ENCODE assay signal across 15 cellular contexts in the genomic region with DNA sequence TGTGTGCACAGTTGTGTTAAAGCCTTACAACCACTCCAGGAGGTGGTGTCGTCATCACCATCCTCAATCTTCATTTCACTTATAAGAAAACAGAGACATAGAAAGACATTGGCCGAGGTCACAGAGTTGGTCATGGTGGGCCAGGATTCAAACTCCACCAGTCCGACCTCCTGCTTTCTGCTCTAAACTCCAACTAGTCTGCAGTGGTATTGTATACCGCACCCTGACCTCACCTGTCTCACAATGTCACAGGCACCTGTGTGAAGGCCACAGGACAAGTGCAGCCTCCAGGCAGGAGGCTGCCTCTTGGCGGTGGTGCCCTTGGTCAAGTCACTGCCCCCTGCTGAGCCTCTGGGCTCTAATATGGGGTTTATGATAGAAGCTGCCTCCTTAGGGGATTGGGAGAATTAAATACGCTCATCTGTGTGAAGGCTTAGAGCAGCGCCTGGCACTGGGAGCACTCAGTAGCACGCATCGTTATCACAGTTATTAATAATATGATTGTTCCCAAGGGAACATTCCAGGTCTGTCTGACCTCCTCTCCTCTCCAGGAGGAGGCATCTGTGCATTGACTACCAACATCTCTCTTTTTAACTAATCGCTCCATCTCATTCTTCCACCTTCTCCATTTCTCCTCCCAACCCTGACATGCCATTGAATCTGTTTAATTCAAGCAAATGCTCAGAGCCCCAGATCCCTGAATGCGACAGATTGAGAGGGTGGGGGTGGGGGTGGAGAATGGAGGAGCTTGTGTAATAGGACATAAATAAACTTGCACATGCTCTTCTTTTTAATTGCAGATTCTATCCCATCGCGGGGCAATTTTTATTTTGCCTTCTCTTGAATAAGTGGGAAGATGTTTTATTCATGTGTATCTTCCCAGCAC.
A peak's percentile ranks its signal among the peaks of the same experiment; 100 is the strongest.
DNase-seq lines count a peak whose midpoint lies in the region; ATAC-seq, FAIRE-seq and TF ChIP-seq lines count a peak whose summit lies in the region.
"Had no signal": no experiment of that assay in that cellular context is flagged by ENCODE, and none has a peak within 500 bp of the region (broad histone marks: within the 10 kb centered on the region; RNA-seq: fewer than 3 reads in every experiment).

No MANE protein-coding gene starts in this region.

- CTCF ChIA-PET in A673 (lab: Charles Lee): no interaction called here
- CTCF ChIA-PET in endothelial cell of umbilical vein (lab: Charles Lee): interaction anchor here (0.9 to 3.5 kb wide), 13 partner anchors 9 to 146 kb away, joined by 3 to 25 read pairs (median 4); no protein-coding TSS in a partner anchor

- H2AFZ ChIP-seq in endothelial cell of umbilical vein (ENCODE audit: low read depth, low read length): no peak overlapping the region

- H3K27me3 ChIP-seq in A673 (replicated peaks; ENCODE audit: insufficient read depth, low read depth, low read length, poor library complexity): no peaks in the 10 kb centered on the region
- H3K27me3 ChIP-seq in endothelial cell of umbilical vein (ENCODE audit: control insufficient read depth in 2 of 2, insufficient read depth in 2 of 2, low read length in 2 of 2): no peaks in the 10 kb centered on the region
- no peaks in the 10 kb centered on the region for H3K27me3 ChIP-seq in aorta (ENCODE audit: control insufficient read depth in 1 of 2, insufficient read depth in 2 of 2, low read length in 1 of 2)
- H3K27me3 ChIP-seq: neutrophil had no signal

- 93 to 95% methylated on average over 13 of the region's 13 CpGs for WGBS in aorta, 2 donors

- H3K36me3 ChIP-seq in A673 (ENCODE audit: insufficient read depth, low read length, poor library complexity, severe bottlenecking) (no peaks in the 10 kb centered on the region), endothelial cell of umbilical vein (ENCODE audit: control insufficient read depth in 2 of 2, extremely low read depth in 1 of 2, insufficient read depth in 2 of 2, low read length in 2 of 2) (no peaks in the 10 kb centered on the region), aorta (ENCODE audit: control insufficient read depth in 1 of 2, insufficient read depth in 2 of 2, low read length in 1 of 2) (no peaks in the 10 kb centered on the region)
- H3K36me3 ChIP-seq: neutrophil had no signal

- TF ChIP-seq CTCF in A673 (conservative IDR thresholded peaks at IDR 0.05; ENCODE audit: low read depth, low read length): 0 out of 2 replicates have a peak, but pooled peaks have one; percentile 27
- peak; percentile 14 to 40 for TF ChIP-seq CTCF in endothelial cell of umbilical vein (IDR thresholded peaks at IDR 0.05; ENCODE audit: extremely low read depth in 1 of 2, insufficient read depth in 1 of 2, low read depth in 1 of 2, low read length in 2 of 2)

- H3K4me1 Mint-ChIP-seq in immature natural killer cell: no peaks in the 10 kb centered on the region
- H3K4me1 Mint-ChIP-seq: activated naive CD8-positive, alpha-beta T cell treated with anti-CD3 and anti-CD28 coated beads, Interleukin-2, amount 50 U/mL, for 24 hours; WTC11 had no signal

- DNase-seq in A673 (ENCODE audit: low spot score) (no peak), NCI-H1694 (lab: John Stamatoyannopoulos, UW) (peak; percentile 53), endothelial cell of umbilical vein (ENCODE audit: low read depth, low spot score) (peak; percentile 26), myocyte (ENCODE audit: low read depth) (peak; percentile 36), aorta (no peak), HuH-7.5 (ENCODE audit: low spot score) (no peak), immature natural killer cell (no peak)
- DNase-seq in activated naive CD4-positive, alpha-beta T cell (lab: John Stamatoyannopoulos, UW): no peak
- DNase-seq: activated naive CD8-positive, alpha-beta T cell treated with anti-CD3 and anti-CD28 coated beads, Interleukin-2, amount 50 U/mL, for 24 hours; NCI-H1105; NCI-H69; SHP77; stimulated activated CD4-positive, alpha-beta T cell treated with anti-CD3 and anti-CD28 coated beads, Interleukin-15, amount 100 ng/mL, for 24 hours had no signal

- H3K9ac ChIP-seq in endothelial cell of umbilical vein (replicated peaks; ENCODE audit: extremely low read depth, insufficient read depth, low read length): no peak overlapping the region

- TF ChIP-seq POLR2A in endothelial cell of umbilical vein (IDR thresholded peaks at IDR 0.05; ENCODE audit: low read depth, low read length): no peak

- H3K27ac Mint-ChIP-seq in immature natural killer cell: no peak overlapping the region
- H3K27ac Mint-ChIP-seq: activated naive CD8-positive, alpha-beta T cell treated with anti-CD3 and anti-CD28 coated beads, Interleukin-2, amount 50 U/mL, for 24 hours; WTC11 had no signal

- no peaks in the 10 kb centered on the region for H4K20me1 ChIP-seq in endothelial cell of umbilical vein (replicated peaks; ENCODE audit: control insufficient read depth, extremely low read depth, insufficient read depth, low read length)

- no peaks in the 10 kb centered on the region for H3K9me3 Mint-ChIP-seq in immature natural killer cell
- H3K9me3 Mint-ChIP-seq: activated naive CD8-positive, alpha-beta T cell treated with anti-CD3 and anti-CD28 coated beads, Interleukin-2, amount 50 U/mL, for 24 hours; WTC11 had no signal

- no peaks in the 10 kb centered on the region for H3K9me1 ChIP-seq in endothelial cell of umbilical vein (replicated peaks; ENCODE audit: control insufficient read depth, extremely low read depth, insufficient read depth, low read length)

- H3K4me3 ChIP-seq in A673 (ENCODE audit: low read depth, low read length, poor library complexity, severe bottlenecking) (no peak overlapping the region), endothelial cell of umbilical vein (replicated peaks in 1 of 3; ENCODE audit: insufficient read depth in 1 of 3, low read depth in 1 of 3, low read length in 3 of 3) (no peak overlapping the region), aorta (ENCODE audit: low read length in 2 of 2) (no peak overlapping the region)

- dilution Hi-C loops in endothelial cell of umbilical vein (cut with MboI; ENCODE audit: extremely low pct_ligation_motif_present, low sequenced_read_pairs): no loop called here

- POLR2A ChIA-PET in A673 (lab: Charles Lee; ENCODE audit: low non-redundant PET) (no interaction called here), endothelial cell of umbilical vein (lab: Charles Lee) (no interaction called here)

- no peak overlapping the region for H3K4me3 Mint-ChIP-seq in immature natural killer cell
- H3K4me3 Mint-ChIP-seq: activated naive CD8-positive, alpha-beta T cell treated with anti-CD3 and anti-CD28 coated beads, Interleukin-2, amount 50 U/mL, for 24 hours; WTC11 had no signal

- intact Hi-C loops in A673 (cut with micrococcal nuclease; ENCODE audit: unreplicated experiment): no loop called here
- intact Hi-C loops in endothelial cell of umbilical vein (cut with micrococcal nuclease): no loop called here
- intact Hi-C loops in aorta (cut with DNase I): loop anchor here in 1 of 2 donors (10.0 kb wide), 1 partner anchor 52 kb away; no protein-coding TSS in a partner anchor

- no peak overlapping the region for H3K4me2 ChIP-seq in endothelial cell of umbilical vein (ENCODE audit: insufficient read depth, low read length)

- no peak for FAIRE-seq in endothelial cell of umbilical vein (lab: Jason Lieb, UNC)

- H3K36me3 Mint-ChIP-seq in immature natural killer cell: no peaks in the 10 kb centered on the region
- H3K36me3 Mint-ChIP-seq: WTC11 had no signal

- no peak for ATAC-seq in aorta (ENCODE audit: low FRiP score)
- ATAC-seq: activated naive CD8-positive, alpha-beta T cell treated with anti-CD3 and anti-CD28 coated beads, Interleukin-2, amount 50 U/mL, for 24 hours; WTC11 had no signal

- H3K27me3 Mint-ChIP-seq in immature natural killer cell (ENCODE audit: low read depth in 3 of 3): peaks cover 0 to 7% (median 3%) of the 10 kb centered on the region in 3 donors

- H3K79me2 ChIP-seq in endothelial cell of umbilical vein (ENCODE audit: control insufficient read depth, insufficient read depth, low read length): no peaks in the 10 kb centered on the region

- no peaks in the 10 kb centered on the region for H3K9me3 ChIP-seq in A673 (ENCODE audit: low read depth, low read length, poor library complexity, severe bottlenecking)
- no peaks in the 10 kb centered on the region for H3K9me3 ChIP-seq in endothelial cell of umbilical vein (replicated peaks; ENCODE audit: control insufficient read depth, insufficient read depth, low read length)
- no peaks in the 10 kb centered on the region for H3K9me3 ChIP-seq in aorta (ENCODE audit: control insufficient read depth, low read length)
- H3K9me3 ChIP-seq: neutrophil had no signal

- BruUV-seq in A673 (replicated peaks; lab: Mats Ljungman, UMichigan): no TSS peak
- BruUV-seq in endothelial cell of umbilical vein (replicated peaks; lab: Mats Ljungman, UMichigan): no TSS peak

- peaks cover 5% of the 10 kb centered on the region for H3K4me1 ChIP-seq in A673 (ENCODE audit: insufficient read depth, low read length, poor library complexity, severe bottlenecking)
- H3K4me1 ChIP-seq in endothelial cell of umbilical vein (ENCODE audit: control insufficient read depth, extremely low read depth, insufficient read depth, low read length): peaks cover 8% of the 10 kb centered on the region
- H3K4me1 ChIP-seq in aorta (ENCODE audit: control insufficient read depth in 1 of 2, insufficient read depth in 2 of 2, low read length in 2 of 2): no peaks in the 10 kb centered on the region

- no peak overlapping the region for H3K27ac ChIP-seq in A673 (ENCODE audit: low read depth, low read length, poor library complexity, severe bottlenecking)
- no peak overlapping the region for H3K27ac ChIP-seq in endothelial cell of umbilical vein (ENCODE audit: insufficient read depth, low read depth, low read length)
- H3K27ac ChIP-seq in aorta (ENCODE audit: low read depth in 1 of 2, low read length in 2 of 2): no peak overlapping the region
- H3K27ac ChIP-seq: neutrophil had no signal

TF ChIP-seq in endothelial cell of umbilical vein, 7 proteins besides CTCF, POLR2A, EP300 and RAD21:
- TF ChIP-seq MYC (IDR thresholded peaks at IDR 0.05; ENCODE audit: low read depth, low read length): no peak
- TF ChIP-seq JUN (IDR thresholded peaks at IDR 0.05; ENCODE audit: borderline replicate concordance, insufficient read depth, insufficient read length, low read depth): no peak
- TF ChIP-seq MAX (IDR thresholded peaks at IDR 0.05; ENCODE audit: insufficient read depth, insufficient read length): no peak
- no peak for TF ChIP-seq GATA2 (IDR thresholded peaks at IDR 0.05; ENCODE audit: insufficient read depth, insufficient read length, low read depth, low read length)
- TF ChIP-seq FOS (IDR thresholded peaks at IDR 0.05; ENCODE audit: borderline replicate concordance, insufficient read depth, low read length): no peak
- TF ChIP-seq POLR2AphosphoS5 (IDR thresholded peaks at IDR 0.05; ENCODE audit: insufficient read depth, low read depth, low read length): no peak
- TF ChIP-seq EZH2 (IDR thresholded peaks at IDR 0.05; ENCODE audit: borderline replicate concordance, low read depth, low read length, severe bottlenecking): no peak

Comparison
In these comparisons a context has a peak if more than half of its experiments do, and no peak if none do; other contexts are left out.
1. DNase-seq: peak in NCI-H1694 (single experiment), endothelial cell of umbilical vein (single experiment) and myocyte (single experiment); none in A673 (single experiment), aorta (0 of 2), HuH-7.5 (single experiment), activated naive CD4-positive, alpha-beta T cell (0 of 4) and immature natural killer cell (0 of 3).